Comparison of ENCODE assay signal across 24 cellular contexts in the genomic region with DNA sequence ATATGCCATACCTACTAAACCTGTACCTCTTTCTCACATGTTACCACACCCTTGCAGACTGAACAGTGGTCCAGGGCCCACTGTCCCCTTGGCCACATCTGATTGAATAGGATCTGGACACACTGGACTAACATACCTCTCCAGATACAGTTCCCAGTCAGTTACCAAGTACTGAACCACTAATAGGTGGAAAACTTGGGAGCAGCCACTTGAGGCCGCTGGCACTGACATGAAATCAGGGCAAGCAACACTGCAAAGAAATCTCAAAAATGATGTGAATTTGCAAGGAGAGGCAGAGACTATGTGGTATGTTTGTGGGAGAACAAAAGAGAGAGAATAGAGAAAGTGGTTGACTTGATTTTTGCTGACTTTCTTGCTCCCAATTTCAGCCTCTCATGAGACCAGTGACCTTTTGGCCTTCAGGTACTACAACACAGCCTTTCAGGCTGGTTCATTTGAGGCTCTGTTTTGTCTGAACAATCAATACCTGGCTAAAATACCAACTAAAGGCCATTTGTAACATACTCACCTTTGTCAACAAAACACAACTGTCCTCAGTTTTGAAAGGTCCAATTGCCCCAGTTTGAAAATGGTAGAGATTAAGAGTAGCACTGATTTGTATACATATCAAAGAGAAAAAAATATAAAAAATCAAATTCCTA. TPM values are rescaled to one million over a fixed set of nuclear protein-coding genes. Genes with fewer than 3 reads are reported as not detected.
"Had no signal": no experiment of that assay in that cellular context is flagged by ENCODE, and none has a peak within 500 bp of the region (broad histone marks: within the 10 kb centered on the region; RNA-seq: fewer than 3 reads in every experiment).

No MANE protein-coding gene starts in this region.

- H3K9ac ChIP-seq: SK-N-SH had no signal

- ATAC-seq: Panc1, PC-3 had no signal

- H3K27ac ChIP-seq: RWPE1 had no signal

- H3K9me3 ChIP-seq: SK-N-SH had no signal

- DNase-seq: IMR-90; Karpas-422; KG1; MM.1S; NCI-H1092 treated with DMSO at 0.1 percent for 48 hours; NCI-H1436; NCI-H187; NCI-H2029; NCI-H2081 treated with DMSO at 0.1 percent for 48 hours; NCI-H2171; NCI-H226; NCI-H446; NCI-H510A; NCI-H524 treated with DMSO at 0.1 percent for 48 hours; NCI-H69; NCI-H774; NK-92 treated with Interleukin-12 subunit alpha and Interleukin-12 subunit beta, amount 100 ng/mL, for 24 hours; PC-3; SHP77; SK-N-SH; SW 1271 had no signal

RNA-seq across cellular contexts. Expression of a gene that starts 7.8 kb away (rescaled TPM):
- total RNA-seq: IMR-90, OCI-LY7 had no signal
- polyA plus RNA-seq: IMR-90 had no signal
